ENCODE assay signal across 33 cellular contexts in genomic region chr1:20191266-20191665, GRCh38. TPM values are rescaled to one million over a fixed set of nuclear protein-coding genes. Genes with fewer than 3 reads are reported as not detected.
"Had no signal": no experiment of that assay in that cellular context is flagged by ENCODE, and none has a peak within 500 bp of the region (broad histone marks: within the 10 kb centered on the region; RNA-seq: fewer than 3 reads in every experiment).

No MANE protein-coding gene starts in this region.

- DNase-seq: activated CD4-positive, alpha-beta T cell treated with anti-CD3 and anti-CD28 coated beads for 1 hour; activated CD4-positive, alpha-beta T cell treated with anti-CD3 and anti-CD28 coated beads, Interleukin-2, amount 10 ng/mL, durations not matched to agents 7 days and 5 days; activated CD8-positive, alpha-beta T cell treated with anti-CD3 and anti-CD28 coated beads for 36 hours; activated gamma-delta T cell treated with Interleukin-2 at 50 U/mL for 16 hours; activated naive CD8-positive, alpha-beta T cell treated with anti-CD3 and anti-CD28 coated beads, Interleukin-2, amount 50 U/mL, for 24 hours; activated T-cell treated with anti-CD3 and anti-CD28 coated beads, Interleukin-2, amount 50 U/mL, for 4 hours; amygdala; colonic mucosa; effector memory CD4-positive, alpha-beta T cell; gastrocnemius medialis; kidney; left colon; mesenchymal stem cell; retina; stimulated activated CD4-positive, alpha-beta T cell treated with anti-CD3 and anti-CD28 coated beads, Interleukin-1b, Interleukin-23, amount 100 ng/mL, for 48 hours; stimulated activated naive B cell treated with anti-CD40 and anti-IgM and Interleukin-4, amounts not matched to agents 10 μg/mL and 1 μg/mL and 100 μg/mL, for 72 hours; stomach; T-helper 2 cell had no signal

- H3K4me2 ChIP-seq: hepatocyte, smooth muscle cell had no signal

- ATAC-seq: activated CD8-positive, alpha-beta T cell treated with anti-CD3 and anti-CD28 coated beads for 36 hours; activated naive CD8-positive, alpha-beta T cell treated with anti-CD3 and anti-CD28 coated beads, Interleukin-2, amount 50 U/mL, for 24 hours; activated T-cell treated with anti-CD3 and anti-CD28 coated beads, Interleukin-2, amount 50 U/mL, for 4 hours; activated T-helper 17 cell treated with anti-CD3 and anti-CD28 coated beads, Interleukin-2, amount 50 U/mL, for 72 hours; gastrocnemius medialis; left colon; natural killer cell treated with Interleukin-12 subunit alpha and Interleukin-12 subunit beta and Interleukin-15 and Interleukin-18, amount 100 ng/mL, for 72 hours; sciatic nerve; stimulated activated naive B cell treated with anti-CD40 and anti-IgM and Interleukin-4, amounts not matched to agents 10 μg/mL and 1 μg/mL and 100 μg/mL, for 72 hours; WTC11 had no signal

- H3K27ac ChIP-seq: colonic mucosa, hepatocyte, tibial artery had no signal

- H3K4me3 ChIP-seq: breast epithelium, colonic mucosa, gastrocnemius medialis, hepatocyte, smooth muscle cell, stomach, tibial artery had no signal

- H2AFZ ChIP-seq: hepatocyte had no signal

- H3K79me2 ChIP-seq: hepatocyte had no signal

- H3K27me3 ChIP-seq: breast epithelium, colonic mucosa, hepatocyte had no signal

- FAIRE-seq: kidney had no signal

- H3K9me3 ChIP-seq: breast epithelium, colonic mucosa, gastrocnemius medialis, stomach, tibial artery had no signal

- H3K36me3 ChIP-seq: breast epithelium, colonic mucosa, gastrocnemius medialis, tibial artery had no signal

RNA-seq across cellular contexts. Expression of gene PLA2G2C, which starts 4.9 kb away (rescaled TPM):
- total RNA-seq: activated CD4-positive, alpha-beta T cell treated with anti-CD3 and anti-CD28 coated beads, Interleukin-2, amount 10 ng/mL, durations not matched to agents 7 days and 5 days; activated T-cell treated with anti-CD3 and anti-CD28 coated beads, Interleukin-2, amount 50 U/mL, for 4 hours; dermis microvascular lymphatic vessel endothelial cell; epithelial cell of proximal tubule; gastrocnemius medialis; hepatocyte; liver; osteoblast; progenitor cell of endocrine pancreas; ureter; WTC11 had no signal
- polyA plus RNA-seq: hepatocyte, liver, smooth muscle cell had no signal

RNA-seq across cellular contexts. Expression of gene PLA2G2F, which starts 52.1 kb away (rescaled TPM):
- total RNA-seq: activated CD4-positive, alpha-beta T cell treated with anti-CD3 and anti-CD28 coated beads, Interleukin-2, amount 10 ng/mL, durations not matched to agents 7 days and 5 days; activated CD8-positive, alpha-beta T cell treated with anti-CD3 and anti-CD28 coated beads for 36 hours; activated T-cell treated with anti-CD3 and anti-CD28 coated beads, Interleukin-2, amount 50 U/mL, for 4 hours; activated T-helper 17 cell treated with anti-CD3 and anti-CD28 coated beads, Interleukin-2, amount 50 U/mL, for 72 hours; breast epithelium; colonic mucosa; dermis microvascular lymphatic vessel endothelial cell; gastrocnemius medialis; hepatocyte; kidney; mononuclear cell; natural killer cell treated with Interleukin-12 subunit alpha and Interleukin-12 subunit beta and Interleukin-15 and Interleukin-18, amount 100 ng/mL, for 72 hours; osteoblast; progenitor cell of endocrine pancreas; sciatic nerve; WTC11 had no signal
- polyA plus RNA-seq: hepatocyte, liver, stomach had no signal
